Comparison of ENCODE assay signal across 16 cellular contexts in genomic region chr10:84511106-84511505, GRCh38.
"Had no signal": no experiment of that assay in that cellular context is flagged by ENCODE, and none has a peak within 500 bp of the region (broad histone marks: within the 10 kb centered on the region; RNA-seq: fewer than 3 reads in every experiment).

No MANE protein-coding gene starts in this region.

- H3K27ac ChIP-seq: esophagus squamous epithelium, psoas muscle, stomach, thoracic aorta, transverse colon had no signal

- DNase-seq: effector memory CD8-positive, alpha-beta T cell; esophagus squamous epithelium; foreskin fibroblast; immature natural killer cell; left colon; left ventricle myocardium superior; naive B cell; nephron progenitor cell; psoas muscle; stimulated activated naive CD4-positive, alpha-beta T cell; stomach; substantia nigra; transverse colon had no signal

- H3K4me3 Mint-ChIP-seq: effector memory CD8-positive, alpha-beta T cell; immature natural killer cell; naive B cell; nephron progenitor cell had no signal

- H3K36me3 ChIP-seq: thoracic aorta had no signal

- H3K4me1 ChIP-seq: esophagus squamous epithelium, psoas muscle, transverse colon had no signal

- H3K9me3 ChIP-seq: esophagus squamous epithelium, psoas muscle, stomach, thoracic aorta, transverse colon had no signal

- H3K27me3 Mint-ChIP-seq: effector memory CD8-positive, alpha-beta T cell; naive B cell had no signal

- H3K27me3 ChIP-seq: esophagus squamous epithelium, stomach, transverse colon had no signal

- ATAC-seq: effector memory CD8-positive, alpha-beta T cell; left colon; left ventricle myocardium superior; psoas muscle; sciatic nerve had no signal

- H3K4me3 ChIP-seq: esophagus squamous epithelium, lung, psoas muscle, stomach, thoracic aorta, transverse colon had no signal

- H3K9me3 Mint-ChIP-seq: effector memory CD8-positive, alpha-beta T cell; immature natural killer cell; naive B cell; nephron progenitor cell had no signal
